In the genomic region with DNA sequence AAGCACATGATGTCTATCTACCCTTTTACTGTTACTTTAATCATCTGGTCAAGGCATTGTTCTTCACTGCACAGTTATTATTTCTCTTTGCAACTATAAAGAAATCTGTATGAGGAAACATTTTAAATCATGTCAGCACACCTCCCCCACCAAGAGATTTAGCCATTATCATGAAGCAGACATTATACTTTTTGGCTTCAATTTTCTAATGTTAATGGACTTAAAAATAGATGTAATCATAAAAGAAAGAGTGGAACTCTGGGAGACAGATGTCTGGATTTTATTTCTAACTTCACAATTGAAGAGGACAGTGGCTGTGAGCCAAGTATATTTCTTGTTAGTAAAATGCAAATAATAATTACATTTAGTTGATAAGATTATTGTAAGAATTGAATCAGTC, we compare ENCODE assay signal across 25 cellular contexts.
"Had no signal": no experiment of that assay in that cellular context is flagged by ENCODE, and none has a peak within 500 bp of the region (broad histone marks: within the 10 kb centered on the region; RNA-seq: fewer than 3 reads in every experiment).

No MANE protein-coding gene starts in this region.

- H3K4me3 ChIP-seq: neural progenitor cell, ovary, psoas muscle, right lobe of liver, sigmoid colon, stomach, thoracic aorta, thyroid gland, tibial nerve, upper lobe of left lung, vagina had no signal

- H3K27me3 ChIP-seq: neural progenitor cell, ovary, right lobe of liver, sigmoid colon, stomach, thyroid gland, tibial nerve, upper lobe of left lung, vagina had no signal

- H2AFZ ChIP-seq: neural progenitor cell, parathyroid adenoma had no signal

- H3K79me2 ChIP-seq: parathyroid adenoma had no signal

- H3K4me2 ChIP-seq: neural progenitor cell had no signal

- H3K36me3 ChIP-seq: neural progenitor cell, ovary, right lobe of liver, sigmoid colon, stomach, thoracic aorta, thyroid gland, tibial nerve, upper lobe of left lung, vagina had no signal

- H3K9me3 ChIP-seq: ovary, psoas muscle, right lobe of liver, sigmoid colon, stomach, thoracic aorta, thyroid gland, tibial nerve, upper lobe of left lung, vagina had no signal

- DNase-seq: natural killer cell; occipital lobe; ovary; posterior cingulate gyrus; psoas muscle; right cardiac atrium; right lobe of liver; sigmoid colon; small intestine; stimulated activated CD4-positive, alpha-beta T cell treated with anti-CD3 and anti-CD28 coated beads, Interleukin-15, amount 100 ng/mL, for 24 hours; stimulated activated CD4-positive, alpha-beta T cell treated with anti-CD3 and anti-CD28 coated beads, Interleukin-2, amount 100 ng/mL, for 24 hours; stimulated activated CD4-positive, alpha-beta T cell treated with anti-CD3 and anti-CD28 coated beads, Interleukin-2, amount 100 ng/mL, for 48 hours; stimulated activated CD4-positive, alpha-beta T cell treated with anti-CD3 and anti-CD28 coated beads, Interleukin-4, amount 100 ng/mL, for 24 hours; stimulated activated naive B cell treated with anti-CD40 and anti-IgM and Interleukin-4, amounts not matched to agents 10 μg/mL and 1 μg/mL and 100 μg/mL, for 72 hours; stimulated activated naive CD4-positive, alpha-beta T cell treated with Interleukin-2 at 50 U/mL for 16 hours; stomach; thyroid gland; trophoblast cell; upper lobe of left lung had no signal

- ATAC-seq: natural killer cell; psoas muscle; right cardiac atrium; right lobe of liver; stimulated activated effector memory CD8-positive, alpha-beta T cell treated with anti-CD3 and anti-CD28 coated beads, Interleukin-12 subunit alpha, Interleukin-12 subunit beta, amount 100 ng/mL, for 72 hours; stimulated activated naive B cell treated with anti-CD40 and anti-IgM and Interleukin-4, amounts not matched to agents 10 μg/mL and 1 μg/mL and 100 μg/mL, for 72 hours had no signal

- H3K4me1 ChIP-seq: neural progenitor cell, parathyroid adenoma, psoas muscle, right lobe of liver, sigmoid colon, stomach, thyroid gland, tibial nerve, upper lobe of left lung, vagina had no signal

- H3K27ac ChIP-seq: neural progenitor cell, ovary, parathyroid adenoma, psoas muscle, right lobe of liver, sigmoid colon, stomach, thoracic aorta, thyroid gland, tibial nerve, upper lobe of left lung, vagina had no signal
